In the genomic region with DNA sequence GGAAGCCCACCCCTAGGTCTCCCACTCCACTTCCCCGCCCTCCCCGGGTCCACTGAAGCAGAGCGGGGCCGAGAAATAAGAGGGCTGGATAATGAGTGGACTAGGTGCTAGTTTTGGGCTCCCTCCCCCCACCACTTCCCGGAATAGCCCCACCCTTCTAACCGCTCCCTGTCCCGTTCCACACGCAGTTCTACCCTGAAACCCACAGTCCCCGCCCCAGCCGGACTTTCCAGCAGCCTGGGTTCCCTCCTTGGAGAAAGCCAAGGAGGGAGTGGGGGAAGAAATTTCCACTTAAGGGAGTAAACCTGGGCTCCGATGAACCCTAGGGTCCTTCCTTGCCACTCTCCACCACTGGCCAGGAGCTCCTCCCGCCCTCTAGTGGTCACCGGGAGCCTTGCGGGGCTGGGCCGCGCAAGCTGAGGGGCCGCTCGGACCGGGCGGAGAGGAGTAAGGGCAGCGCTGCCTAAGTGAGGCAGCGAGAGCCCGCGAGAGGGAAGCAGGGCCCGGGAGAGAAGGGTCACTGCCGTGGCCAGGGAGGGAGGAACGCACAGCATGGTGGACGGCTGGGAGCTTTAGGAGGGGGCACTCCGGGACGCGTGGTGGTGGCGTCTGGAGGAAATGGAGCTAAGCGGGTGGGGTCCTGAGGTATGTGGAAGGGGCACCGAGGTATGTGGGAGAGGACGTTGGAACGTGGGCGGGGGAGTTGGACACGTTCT, we compare ENCODE assay signal across 1 cellular context.
TF ChIP-seq lines count a peak whose summit lies in the region.

No MANE protein-coding gene starts in this region.

TF ChIP-seq in K562, 482 proteins besides CTCF, POLR2A, EP300 and RAD21 (continued from another document and continues in another):
- TF ChIP-seq, protein P1, sequence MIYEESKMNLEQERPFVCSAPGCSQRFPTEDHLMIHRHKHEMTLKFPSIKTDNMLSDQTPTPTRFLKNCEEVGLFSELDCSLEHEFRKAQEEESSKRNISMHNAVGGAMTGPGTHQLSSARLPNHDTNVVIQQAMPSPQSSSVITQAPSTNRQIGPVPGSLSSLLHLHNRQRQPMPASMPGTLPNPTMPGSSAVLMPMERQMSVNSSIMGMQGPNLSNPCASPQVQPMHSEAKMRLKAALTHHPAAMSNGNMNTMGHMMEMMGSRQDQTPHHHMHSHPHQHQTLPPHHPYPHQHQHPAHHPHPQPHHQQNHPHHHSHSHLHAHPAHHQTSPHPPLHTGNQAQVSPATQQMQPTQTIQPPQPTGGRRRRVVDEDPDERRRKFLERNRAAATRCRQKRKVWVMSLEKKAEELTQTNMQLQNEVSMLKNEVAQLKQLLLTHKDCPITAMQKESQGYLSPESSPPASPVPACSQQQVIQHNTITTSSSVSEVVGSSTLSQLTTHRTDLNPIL (CRISPR knock-in tag; IDR thresholded peaks at IDR 0.05), result no peak
- no peak for TF ChIP-seq ZBTB8A (IDR thresholded peaks at IDR 0.05; ENCODE audit: partially characterized antibody)
- peak; percentile 91 for TF ChIP-seq LEF1 (IDR thresholded peaks at IDR 0.05)
- TF ChIP-seq ZNF318 (IDR thresholded peaks at IDR 0.05; ENCODE audit: borderline replicate concordance in 1 of 2, low read depth in 1 of 2), result no peak
- TF ChIP-seq ZNF699 (CRISPR knock-in tag; IDR thresholded peaks at IDR 0.05; ENCODE audit: insufficient replicate concordance), result no peak
- peak; percentile 87 for TF ChIP-seq POLR2B (IDR thresholded peaks at IDR 0.05; ENCODE audit: low read depth, partially characterized antibody)
- no peak for TF ChIP-seq ARID3B (CRISPR knock-in tag; IDR thresholded peaks at IDR 0.05; ENCODE audit: borderline replicate concordance)
- no peak; the same call in 1 of the 2 replicates for TF ChIP-seq ZNF589 (CRISPR knock-in tag; IDR thresholded peaks at IDR 0.05; ENCODE audit: low read depth)
- TF ChIP-seq TFAM (CRISPR knock-in tag; conservative IDR thresholded peaks at IDR 0.05), result no peak
- no peak for TF ChIP-seq ZNF324 (CRISPR knock-in tag; IDR thresholded peaks at IDR 0.05)
- TF ChIP-seq, protein P2, sequence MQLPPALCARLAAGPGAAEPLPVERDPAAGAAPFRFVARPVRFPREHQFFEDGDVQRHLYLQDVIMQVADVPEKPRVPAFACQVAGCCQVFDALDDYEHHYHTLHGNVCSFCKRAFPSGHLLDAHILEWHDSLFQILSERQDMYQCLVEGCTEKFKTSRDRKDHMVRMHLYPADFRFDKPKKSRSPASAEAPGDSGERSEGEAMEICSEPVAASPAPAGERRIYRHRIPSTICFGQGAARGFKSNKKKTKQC (CRISPR knock-in tag; IDR thresholded peaks at IDR 0.05), result peak; percentile 47; the same call in 1 of the 2 replicates
- TF ChIP-seq E2F1 (CRISPR knock-in tag; IDR thresholded peaks at IDR 0.05), result peak; percentile 67; the same call in 1 of the 2 replicates
- no peak for TF ChIP-seq ZNF57 (CRISPR knock-in tag; IDR thresholded peaks at IDR 0.05)
- TF ChIP-seq, protein P3, sequence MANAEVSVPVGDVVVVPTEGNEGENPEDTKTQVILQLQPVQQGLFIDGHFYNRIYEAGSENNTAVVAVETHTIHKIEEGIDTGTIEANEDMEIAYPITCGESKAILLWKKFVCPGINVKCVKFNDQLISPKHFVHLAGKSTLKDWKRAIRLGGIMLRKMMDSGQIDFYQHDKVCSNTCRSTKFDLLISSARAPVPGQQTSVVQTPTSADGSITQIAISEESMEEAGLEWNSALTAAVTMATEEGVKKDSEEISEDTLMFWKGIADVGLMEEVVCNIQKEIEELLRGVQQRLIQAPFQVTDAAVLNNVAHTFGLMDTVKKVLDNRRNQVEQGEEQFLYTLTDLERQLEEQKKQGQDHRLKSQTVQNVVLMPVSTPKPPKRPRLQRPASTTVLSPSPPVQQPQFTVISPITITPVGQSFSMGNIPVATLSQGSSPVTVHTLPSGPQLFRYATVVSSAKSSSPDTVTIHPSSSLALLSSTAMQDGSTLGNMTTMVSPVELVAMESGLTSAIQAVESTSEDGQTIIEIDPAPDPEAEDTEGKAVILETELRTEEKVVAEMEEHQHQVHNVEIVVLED (CRISPR knock-in tag; IDR thresholded peaks at IDR 0.05), result no peak
- TF ChIP-seq ESRRA (IDR thresholded peaks at IDR 0.05; ENCODE audit: borderline replicate concordance, low read depth), result peak; percentile 52; the same call in 1 of the 2 replicates
- no peak for TF ChIP-seq SMAD2 (IDR thresholded peaks at IDR 0.05; ENCODE audit: low read depth, low read length)
- TF ChIP-seq, protein P4, sequence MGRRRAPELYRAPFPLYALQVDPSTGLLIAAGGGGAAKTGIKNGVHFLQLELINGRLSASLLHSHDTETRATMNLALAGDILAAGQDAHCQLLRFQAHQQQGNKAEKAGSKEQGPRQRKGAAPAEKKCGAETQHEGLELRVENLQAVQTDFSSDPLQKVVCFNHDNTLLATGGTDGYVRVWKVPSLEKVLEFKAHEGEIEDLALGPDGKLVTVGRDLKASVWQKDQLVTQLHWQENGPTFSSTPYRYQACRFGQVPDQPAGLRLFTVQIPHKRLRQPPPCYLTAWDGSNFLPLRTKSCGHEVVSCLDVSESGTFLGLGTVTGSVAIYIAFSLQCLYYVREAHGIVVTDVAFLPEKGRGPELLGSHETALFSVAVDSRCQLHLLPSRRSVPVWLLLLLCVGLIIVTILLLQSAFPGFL (CRISPR knock-in tag; IDR thresholded peaks at IDR 0.05), result 0 out of 2 replicates have a peak, but pooled peaks have one; percentile 46
- TF ChIP-seq OTX1 (CRISPR knock-in tag; IDR thresholded peaks at IDR 0.05), result no peak
- TF ChIP-seq RFX7 (CRISPR knock-in tag; IDR thresholded peaks at IDR 0.05), result no peak
- no peak for TF ChIP-seq CHD4 (IDR thresholded peaks at IDR 0.05; ENCODE audit: insufficient read depth, insufficient replicate concordance, low read depth, low read length, poor library complexity, severe bottlenecking)
- peak; percentile 93 for TF ChIP-seq EGR1 (conservative IDR thresholded peaks at IDR 0.05)
- peak; percentile 71 for TF ChIP-seq HNRNPLL (IDR thresholded peaks at IDR 0.05; ENCODE audit: low read depth, low read length, poor library complexity, severe bottlenecking)
- TF ChIP-seq ZBTB17 (CRISPR knock-in tag; IDR thresholded peaks at IDR 0.05), result peak; percentile 36
- TF ChIP-seq FOXJ3 (CRISPR knock-in tag; IDR thresholded peaks at IDR 0.05), result no peak
- TF ChIP-seq ZBTB2 (IDR thresholded peaks at IDR 0.05), result peak; percentile 71; the same call in 1 of the 2 replicates
- TF ChIP-seq ZNF232 (CRISPR knock-in tag; IDR thresholded peaks at IDR 0.05), result no peak
- 0 out of 2 replicates have a peak, but pooled peaks have one; percentile 6 for TF ChIP-seq ZNF766 (CRISPR knock-in tag; conservative IDR thresholded peaks at IDR 0.05)
- TF ChIP-seq HDAC3 (IDR thresholded peaks at IDR 0.05; ENCODE audit: borderline replicate concordance, partially characterized antibody), result no peak
- TF ChIP-seq, protein P5, sequence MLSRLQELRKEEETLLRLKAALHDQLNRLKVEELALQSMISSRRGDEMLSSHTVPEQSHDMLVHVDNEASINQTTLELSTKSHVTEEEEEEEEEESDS (CRISPR knock-in tag; IDR thresholded peaks at IDR 0.05), result no peak
- no peak for TF ChIP-seq PHTF2 (CRISPR knock-in tag; IDR thresholded peaks at IDR 0.05)
- no peak for TF ChIP-seq U2AF1 (optimal IDR thresholded peaks at IDR 0.05; ENCODE audit: low read depth, low read length)
- TF ChIP-seq CXXC5 (CRISPR knock-in tag; IDR thresholded peaks at IDR 0.05), result peak; percentile 69
- TF ChIP-seq, protein P6, sequence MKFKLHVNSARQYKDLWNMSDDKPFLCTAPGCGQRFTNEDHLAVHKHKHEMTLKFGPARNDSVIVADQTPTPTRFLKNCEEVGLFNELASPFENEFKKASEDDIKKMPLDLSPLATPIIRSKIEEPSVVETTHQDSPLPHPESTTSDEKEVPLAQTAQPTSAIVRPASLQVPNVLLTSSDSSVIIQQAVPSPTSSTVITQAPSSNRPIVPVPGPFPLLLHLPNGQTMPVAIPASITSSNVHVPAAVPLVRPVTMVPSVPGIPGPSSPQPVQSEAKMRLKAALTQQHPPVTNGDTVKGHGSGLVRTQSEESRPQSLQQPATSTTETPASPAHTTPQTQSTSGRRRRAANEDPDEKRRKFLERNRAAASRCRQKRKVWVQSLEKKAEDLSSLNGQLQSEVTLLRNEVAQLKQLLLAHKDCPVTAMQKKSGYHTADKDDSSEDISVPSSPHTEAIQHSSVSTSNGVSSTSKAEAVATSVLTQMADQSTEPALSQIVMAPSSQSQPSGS (CRISPR knock-in tag; IDR thresholded peaks at IDR 0.05), result no peak
- TF ChIP-seq KAT7 (CRISPR knock-in tag; IDR thresholded peaks at IDR 0.05; ENCODE audit: borderline replicate concordance), result peak; percentile 89; the same call in 1 of the 2 replicates
